In the genomic region with DNA sequence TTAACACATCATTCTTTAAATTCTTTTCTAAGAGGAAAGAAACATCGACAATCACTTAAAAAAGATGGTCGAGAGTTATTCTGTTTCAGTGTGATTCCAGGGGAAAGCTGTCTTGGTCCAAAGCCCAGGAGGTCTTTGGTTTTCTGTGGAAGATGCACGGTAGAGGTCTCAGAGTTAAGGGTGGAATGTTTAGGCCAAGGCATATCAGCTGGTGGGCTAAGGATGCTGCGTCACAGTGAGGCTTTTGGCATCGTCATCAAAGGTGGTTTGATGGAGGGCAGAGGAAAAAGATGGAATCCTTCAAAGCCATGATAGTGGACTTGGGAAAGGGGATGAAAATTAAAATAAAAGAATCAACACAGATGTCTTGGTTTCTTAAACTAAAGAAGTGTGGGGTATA, we compare ENCODE assay signal across 13 cellular contexts.
DNase-seq lines count a peak whose midpoint lies in the region; ATAC-seq and TF ChIP-seq lines count a peak whose summit lies in the region.
"Had no signal": no experiment of that assay in that cellular context is flagged by ENCODE, and none has a peak within 500 bp of the region (broad histone marks: within the 10 kb centered on the region; RNA-seq: fewer than 3 reads in every experiment).

No MANE protein-coding gene starts in this region.

- H3K9ac ChIP-seq in mesenchymal stem cell (ENCODE audit: low read length), result peak overlapping the region; percentile 67

- peak overlapping the region in 1 of 2 experiments; percentile 79 for H3K18ac ChIP-seq in mesenchymal stem cell (ENCODE audit: low read depth in 1 of 2, low read length in 2 of 2)

- peak overlapping the region; percentile 18 for H2AK5ac ChIP-seq in mesenchymal stem cell (ENCODE audit: low read length, severe bottlenecking)

- H3K4me2 ChIP-seq in mesenchymal stem cell (ENCODE audit: low read length, poor library complexity, severe bottlenecking), result peak overlapping the region; percentile 1

- H4K91ac ChIP-seq in mesenchymal stem cell (ENCODE audit: low read length), result peak overlapping the region; percentile 20

- DNase-seq in Peyer's patch, result no peak
- DNase-seq in brain pericyte (ENCODE audit: low read depth, low spot score), result peak; percentile 77
- no peak for DNase-seq in mesenchymal stem cell
- DNase-seq in NCI-H1694 treated with DMSO at 0.1 percent for 48 hours (lab: John Stamatoyannopoulos, UW), result no peak
- no peak for DNase-seq in NCI-H146 (lab: John Stamatoyannopoulos, UW)
- DNase-seq: activated CD8-positive, alpha-beta memory T cell treated with anti-CD3 and anti-CD28 coated beads for 24 hours; natural killer cell; NCI-H187; T-helper 9 cell had no signal

- peak overlapping the region; percentile 30 to 92 for H2BK12ac ChIP-seq in mesenchymal stem cell (ENCODE audit: low read length in 2 of 2)

- H3K27ac ChIP-seq in Peyer's patch (peak overlapping the region in 3 of 4 donors; percentile 18 to 52 (median 48)), mesenchymal stem cell (ENCODE audit: low read length, poor library complexity, severe bottlenecking) (peak overlapping the region; percentile 85), thymus (ENCODE audit: low read depth) (peak overlapping the region; percentile 64)

- no peak for TF ChIP-seq POLR2A in Peyer's patch (IDR thresholded peaks at IDR 0.05)

- no peak overlapping the region for H3K23ac ChIP-seq in mesenchymal stem cell (ENCODE audit: low read length in 2 of 2)

- WGBS in mesenchymal stem cell, result 74% methylated on average over 5 of the region's 5 CpGs
- 91% methylated on average over 5 of the region's 5 CpGs for WGBS in thymus

- H3K4me3 ChIP-seq in Peyer's patch (no peak overlapping the region), mesenchymal stem cell (ENCODE audit: insufficient read depth in 1 of 2, low read depth in 1 of 2, low read length in 2 of 2) (peak overlapping the region in 1 of 2 experiments; percentile 22), thymus (ENCODE audit: low read length) (no peak overlapping the region)

- peak overlapping the region in 1 of 2 experiments; percentile 71 for H3K14ac ChIP-seq in mesenchymal stem cell (ENCODE audit: low read length in 2 of 2)

- H2BK5ac ChIP-seq in mesenchymal stem cell (ENCODE audit: low read depth, low read length, poor library complexity, severe bottlenecking), result no peak overlapping the region

- H3K9me3 ChIP-seq in Peyer's patch (no peaks in the 10 kb centered on the region), mesenchymal stem cell (ENCODE audit: control insufficient read depth, low read length) (no peaks in the 10 kb centered on the region), thymus (ENCODE audit: control insufficient read depth) (no peaks in the 10 kb centered on the region)

- no peak overlapping the region for H4K8ac ChIP-seq in mesenchymal stem cell (ENCODE audit: low read length)

- peak overlapping the region in 1 of 2 experiments; percentile 47 for H3K4ac ChIP-seq in mesenchymal stem cell (ENCODE audit: low read depth in 1 of 2, low read length in 2 of 2)

- H2BK120ac ChIP-seq in mesenchymal stem cell (ENCODE audit: low read depth, low read length), result no peak overlapping the region

- H3K79me1 ChIP-seq in mesenchymal stem cell (replicated peaks; ENCODE audit: low read length, poor library complexity, severe bottlenecking), result no peaks in the 10 kb centered on the region

- H2BK15ac ChIP-seq in mesenchymal stem cell (ENCODE audit: low read depth, poor library complexity, severe bottlenecking), result no peak overlapping the region

- H3K4me1 ChIP-seq in Peyer's patch (peaks cover 0 to 26% (median 0%) of the 10 kb centered on the region in 4 donors), mesenchymal stem cell (ENCODE audit: control insufficient read depth, insufficient read depth, low read depth, low read length) (peaks cover 5% of the 10 kb centered on the region), thymus (ENCODE audit: control insufficient read depth, insufficient read depth, low read length) (no peaks in the 10 kb centered on the region)

- no peak overlapping the region for H2AFZ ChIP-seq in mesenchymal stem cell (ENCODE audit: low read depth, low read length)

- no peak for ATAC-seq in GM18867 (IDR thresholded peaks at IDR 0.05; ENCODE audit: unreplicated experiment)
- no peak for ATAC-seq in HG03520 (IDR thresholded peaks at IDR 0.05; ENCODE audit: unreplicated experiment)
- ATAC-seq: natural killer cell; stimulated activated memory B cell treated with anti-CD40 and anti-IgM and Interleukin-4, amounts not matched to agents 10 μg/mL and 1 μg/mL and 100 μg/mL, for 72 hours had no signal

- no peaks in the 10 kb centered on the region for H3K27me3 ChIP-seq in Peyer's patch
- no peaks in the 10 kb centered on the region for H3K27me3 ChIP-seq in mesenchymal stem cell (ENCODE audit: control insufficient read depth in 1 of 2, insufficient read depth in 1 of 2, low read length in 2 of 2)
- H3K27me3 ChIP-seq in thymus (ENCODE audit: control insufficient read depth, insufficient read depth), result no peaks in the 10 kb centered on the region

- TF ChIP-seq CTCF in Peyer's patch (IDR thresholded peaks at IDR 0.05), result no peak

- H3K36me3 ChIP-seq in Peyer's patch, result no peaks in the 10 kb centered on the region
- no peaks in the 10 kb centered on the region for H3K36me3 ChIP-seq in mesenchymal stem cell (ENCODE audit: control insufficient read depth in 1 of 2, insufficient read depth in 2 of 2, low read depth in 1 of 2, low read length in 2 of 2)
- H3K36me3 ChIP-seq in thymus (ENCODE audit: control insufficient read depth, insufficient read depth), result no peaks in the 10 kb centered on the region
